Comparison of ENCODE assay signal across 8 cellular contexts in genomic region chr3:16489326-16490061, GRCh38. TPM values are rescaled to one million over a fixed set of nuclear protein-coding genes. Genes with fewer than 3 reads are reported as not detected.
DNase-seq lines count a peak whose midpoint lies in the region; ATAC-seq and TF ChIP-seq lines count a peak whose summit lies in the region.
"Not testable (repeated sequence)": the region's sequence is repeated elsewhere in the genome, so short reads cannot be mapped to it uniquely, and the experiment has no call there.
"Had no signal": no experiment of that assay in that cellular context is flagged by ENCODE, and none has a peak within 500 bp of the region (broad histone marks: within the 10 kb centered on the region; RNA-seq: fewer than 3 reads in every experiment).

No MANE protein-coding gene starts in this region.

- POLR2A ChIA-PET in Caco-2 (lab: Charles Lee) = not testable (repeated sequence)

- not testable (repeated sequence) for H3K27me3 ChIP-seq in Caco-2 (replicated peaks; ENCODE audit: control insufficient read depth, insufficient read depth, low read length); lung (ENCODE audit: control insufficient read depth, insufficient read depth); upper lobe of right lung

- ATAC-seq in T-helper 17 cell; lung (ENCODE audit: insufficient read depth, low FRiP score): not testable (repeated sequence)
- peak; percentile 76 for ATAC-seq in upper lobe of right lung

- not testable (repeated sequence) for H3K36me3 Mint-ChIP-seq in Caco-2 (ENCODE audit: insufficient read depth, unreplicated experiment)
- H3K36me3 Mint-ChIP-seq in T-helper 17 cell (ENCODE audit: low read depth) = peaks cover 29% of the 10 kb centered on the region

- H3K4me1 Mint-ChIP-seq in Caco-2 (ENCODE audit: low read depth, unreplicated experiment) = not testable (repeated sequence)
- H3K4me1 Mint-ChIP-seq in T-helper 17 cell = peaks cover 35% of the 10 kb centered on the region

- not testable (repeated sequence) for TF ChIP-seq CTCF in Caco-2 (IDR thresholded peaks at IDR 0.05; ENCODE audit: insufficient read depth in 1 of 2, low read depth in 1 of 2, low read length in 1 of 2, severe bottlenecking in 1 of 2, unreplicated experiment in 1 of 2); lung (IDR thresholded peaks at IDR 0.05; ENCODE audit: control extremely low read depth, extremely low read depth); upper lobe of right lung (IDR thresholded peaks at IDR 0.05)

- CTCF ChIA-PET in Caco-2 (lab: Charles Lee) = not testable (repeated sequence)

- peaks cover 14% of the 10 kb centered on the region for H3K9me3 Mint-ChIP-seq in Caco-2 (ENCODE audit: unreplicated experiment)

- H3K36me3 ChIP-seq in Caco-2 (ENCODE audit: control insufficient read depth, insufficient read depth, low read length); lung (ENCODE audit: control insufficient read depth in 2 of 2, insufficient read depth in 2 of 2, low read length in 2 of 2): not testable (repeated sequence)
- H3K36me3 ChIP-seq in upper lobe of right lung = peaks cover 26% of the 10 kb centered on the region

- intact Hi-C loops in Caco-2 (cut with micrococcal nuclease; ENCODE audit: unreplicated experiment); upper lobe of right lung (cut with DNase I): not testable (repeated sequence)

- not testable (repeated sequence) for H3K4me1 ChIP-seq in Caco-2; lung (ENCODE audit: control insufficient read depth in 2 of 2, insufficient read depth in 2 of 2, low read length in 2 of 2)
- H3K4me1 ChIP-seq in upper lobe of right lung = peaks cover 19% of the 10 kb centered on the region

- H3K9me3 ChIP-seq in Caco-2; T-helper 17 cell (ENCODE audit: control insufficient read depth, low read length, poor library complexity, severe bottlenecking); lung (ENCODE audit: control insufficient read depth in 2 of 2, insufficient read depth in 1 of 2, low read length in 1 of 2); upper lobe of right lung: not testable (repeated sequence)

- not testable (repeated sequence) for BruUV-seq in Caco-2 (replicated peaks; lab: Mats Ljungman, UMichigan)

- H3K4me3 ChIP-seq in Caco-2 (ENCODE audit: low read depth, low read length); lung; upper lobe of right lung: not testable (repeated sequence)

- 78 to 87% methylated on average over 8 of the region's 8 CpGs for WGBS in lung, 2 donors

- DNase-seq in Caco-2, T-helper 17 cell, upper lobe of right lung: not testable (repeated sequence)
- DNase-seq in amniotic epithelial cell (ENCODE audit: low read depth) (peak; percentile 85), kidney glomerular epithelial cell (lab: John Stamatoyannopoulos, UW) (peak; percentile 49), lung (ENCODE audit: low spot score) (peak; percentile 42), renal cortical epithelial cell (ENCODE audit: low read depth) (peak; percentile 64)

- peak overlapping the region in 1 of 2 donors; percentile 63 for H3K27ac ChIP-seq in lung (ENCODE audit: low read depth in 1 of 2, low read length in 1 of 2)
- peak overlapping the region; percentile 65 for H3K27ac ChIP-seq in upper lobe of right lung

- H3K4me3 Mint-ChIP-seq in Caco-2 (ENCODE audit: unreplicated experiment); T-helper 17 cell: not testable (repeated sequence)

- H3K27me3 Mint-ChIP-seq in Caco-2 (ENCODE audit: insufficient read depth, unreplicated experiment); T-helper 17 cell: not testable (repeated sequence)

- peak overlapping the region; percentile 17 for H3K27ac Mint-ChIP-seq in Caco-2 (ENCODE audit: unreplicated experiment)
- peak overlapping the region; percentile 61 for H3K27ac Mint-ChIP-seq in T-helper 17 cell

RNA-seq across cellular contexts. Expression of gene RFTN1, which starts 24.0 kb away (rescaled TPM):
- total RNA-seq in Caco-2 (2022) = 8.3 and 10.2 TPM in 2 replicates
- total RNA-seq in T-helper 17 cell = 10 to 100 TPM; 51.8 to 55.8 TPM
- 10 to 100 TPM; 50.8 to 82.5 TPM for total RNA-seq in lung
- polyA plus RNA-seq in lung = 10 to 100 TPM; 33.8 to 55.9 TPM
- total RNA-seq in renal cortical epithelial cell = 43.2 and 46.7 TPM in 2 replicates
- total RNA-seq in upper lobe of right lung = 69.4 TPM
- total RNA-seq: HepG2 had no signal
- polyA plus RNA-seq: HepG2 had no signal
